In the genomic region with DNA sequence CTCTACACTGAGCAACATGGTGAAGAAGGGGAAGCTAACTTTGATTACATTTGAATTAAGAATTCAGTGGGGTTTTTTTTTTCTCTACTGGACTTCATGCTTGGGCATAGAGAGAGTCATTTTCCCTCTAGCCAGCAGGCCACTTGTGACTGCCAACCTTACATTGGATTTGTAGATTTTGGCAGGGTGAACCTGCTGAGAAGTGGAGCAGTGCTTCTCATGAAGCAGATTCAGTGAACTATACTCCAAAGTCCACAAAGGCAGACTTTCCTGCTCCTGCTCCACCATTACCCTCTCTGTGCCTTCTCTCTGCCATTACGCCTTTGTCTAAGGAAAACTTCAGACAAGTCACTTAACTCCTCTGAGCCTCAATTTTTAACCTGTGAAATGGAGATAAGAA, we compare ENCODE assay signal across 21 cellular contexts.
"Had no signal": no experiment of that assay in that cellular context is flagged by ENCODE, and none has a peak within 500 bp of the region (broad histone marks: within the 10 kb centered on the region; RNA-seq: fewer than 3 reads in every experiment).

No MANE protein-coding gene starts in this region.

- ATAC-seq: effector memory CD8-positive, alpha-beta T cell; esophagus mucosa; gastrocnemius medialis; heart right ventricle; left cardiac atrium; lower lobe of right lung; mucosa of descending colon had no signal

- DNase-seq: colonic mucosa; cortex of kidney; effector CD8-positive, alpha-beta T cell; effector memory CD8-positive, alpha-beta T cell; endodermal cell; erythroblast; esophagus squamous epithelium; foreskin fibroblast; foreskin melanocyte; gastrocnemius medialis; glutamatergic neuron; head of caudate nucleus; heart right ventricle; hippocampal formation; left cardiac atrium; left ventricle myocardium inferior; lower lobe of right lung; mesenchymal stem cell; mucosa of descending colon; naive B cell had no signal
